31 cellular contexts compared by ENCODE assay signal in genomic region chr1:150094734-150095133, GRCh38.
"Had no signal": no experiment of that assay in that cellular context is flagged by ENCODE, and none has a peak within 500 bp of the region (broad histone marks: within the 10 kb centered on the region; RNA-seq: fewer than 3 reads in every experiment).

No MANE protein-coding gene starts in this region.

- H3K27me3 ChIP-seq: MG63, SJCRH30 had no signal

- H3K4me1 ChIP-seq: SJCRH30 had no signal

- H3K9me3 Mint-ChIP-seq: activated naive CD4-positive, alpha-beta T cell treated with anti-CD3 and anti-CD28 coated beads, Interleukin-2, amount 10 ng/mL, durations not matched to agents 7 days and 5 days; activated naive CD8-positive, alpha-beta T cell treated with anti-CD3 and anti-CD28 coated beads for 36 hours; activated T-helper 2 cell treated with anti-CD3 and anti-CD28 coated beads, Interferon-gamma antibody, Interleukin-2, Interleukin-4, amounts not matched to agents 10 μg/mL and 5 μg/mL and 100 μg/mL, durations not matched to agents 14 hours and 24 hours and 36 hours; T-helper 1 cell treated with Interleukin-12 subunit alpha and Interleukin-12 subunit beta and Interleukin-4 antibody, amounts not matched to agents 30 μg/mL and 1 μg/mL, for 36 hours had no signal

- DNase-seq: activated CD4-positive, alpha-beta T cell treated with anti-CD3 and anti-CD28 coated beads, Interleukin-2, amount 50 U/mL, for 1 hour; activated CD4-positive, CD25-positive, alpha-beta regulatory T cell; activated CD8-positive, alpha-beta memory T cell treated with anti-CD3 and anti-CD28 coated beads, Interleukin-2, amount 10 ng/mL, durations not matched to agents 7 days and 5 days; activated gamma-delta T cell treated with Interleukin-2 at 50 U/mL for 16 hours; activated naive CD4-positive, alpha-beta T cell treated with anti-CD3 and anti-CD28 coated beads, Interleukin-2, amount 10 ng/mL, durations not matched to agents 7 days and 5 days; activated naive CD8-positive, alpha-beta T cell treated with anti-CD3 and anti-CD28 coated beads for 36 hours; activated T-cell treated with anti-CD3 and anti-CD28 coated beads, Interleukin-2, amount 50 U/mL, for 48 hours; caudate nucleus; MG63; MV-4-11; NCI-H1092 treated with DMSO at 0.1 percent for 48 hours; NCI-H1417 treated with DMSO at 0.1 percent for 48 hours; NCI-H1694; NCI-H2029; NCI-H2107; NCI-H345; NCI-H510A; NCI-H526 treated with DMSO at 0.1 percent for 48 hours; NK-92 treated with Interleukin-12 subunit alpha and Interleukin-12 subunit beta, amount 100 ng/mL, for 24 hours; OCI-M1; Right ventricle myocardium superior; SJCRH30; SW 1271; T-helper 9 cell had no signal

- H3K27me3 Mint-ChIP-seq: activated CD8-positive, alpha-beta memory T cell treated with anti-CD3 and anti-CD28 coated beads, Interleukin-2, amount 10 ng/mL, durations not matched to agents 7 days and 5 days; activated naive CD4-positive, alpha-beta T cell treated with anti-CD3 and anti-CD28 coated beads, Interleukin-2, amount 10 ng/mL, durations not matched to agents 7 days and 5 days; activated naive CD8-positive, alpha-beta T cell treated with anti-CD3 and anti-CD28 coated beads for 36 hours had no signal

- H3K4me3 Mint-ChIP-seq: activated CD8-positive, alpha-beta memory T cell treated with anti-CD3 and anti-CD28 coated beads, Interleukin-2, amount 10 ng/mL, durations not matched to agents 7 days and 5 days; activated naive CD4-positive, alpha-beta T cell treated with anti-CD3 and anti-CD28 coated beads, Interleukin-2, amount 10 ng/mL, durations not matched to agents 7 days and 5 days; activated naive CD8-positive, alpha-beta T cell treated with anti-CD3 and anti-CD28 coated beads for 36 hours; T-helper 1 cell treated with Interleukin-12 subunit alpha and Interleukin-12 subunit beta and Interleukin-4 antibody, amounts not matched to agents 30 μg/mL and 1 μg/mL, for 36 hours had no signal

- H3K27ac ChIP-seq: RWPE1, SJCRH30, VCaP had no signal

- H3K9me3 ChIP-seq: MG63, SJCRH30 had no signal

- H3K27ac Mint-ChIP-seq: activated CD8-positive, alpha-beta memory T cell treated with anti-CD3 and anti-CD28 coated beads, Interleukin-2, amount 10 ng/mL, durations not matched to agents 7 days and 5 days; activated naive CD4-positive, alpha-beta T cell treated with anti-CD3 and anti-CD28 coated beads, Interleukin-2, amount 10 ng/mL, durations not matched to agents 7 days and 5 days; activated naive CD8-positive, alpha-beta T cell treated with anti-CD3 and anti-CD28 coated beads for 36 hours; activated T-helper 2 cell treated with anti-CD3 and anti-CD28 coated beads, Interferon-gamma antibody, Interleukin-2, Interleukin-4, amounts not matched to agents 10 μg/mL and 5 μg/mL and 100 μg/mL, durations not matched to agents 14 hours and 24 hours and 36 hours; T-helper 1 cell treated with Interleukin-12 subunit alpha and Interleukin-12 subunit beta and Interleukin-4 antibody, amounts not matched to agents 30 μg/mL and 1 μg/mL, for 36 hours had no signal

- H3K9ac ChIP-seq: KMS-11 had no signal

- H3K4me3 ChIP-seq: MG63, SJCRH30 had no signal

- ATAC-seq: activated CD8-positive, alpha-beta memory T cell treated with anti-CD3 and anti-CD28 coated beads, Interleukin-2, amount 10 ng/mL, durations not matched to agents 7 days and 5 days; Panc1; SK-N-SH treated with all-trans-retinoic acid at 6 μM for 48 hours had no signal
